8 cellular contexts compared by ENCODE assay signal in genomic region chr3:36908647-36909180, GRCh38. TPM values are rescaled to one million over a fixed set of nuclear protein-coding genes. Genes with fewer than 3 reads are reported as not detected.
DNase-seq lines count a peak whose midpoint lies in the region; ATAC-seq lines count a peak whose summit lies in the region.

No MANE protein-coding gene starts in this region.

- ATAC-seq in activated T-helper 17 cell treated with anti-CD3 and anti-CD28 coated beads, Interleukin-2, amount 50 U/mL, for 72 hours (replicated peaks) = no peak
- ATAC-seq in left lobe of liver (no peak), HG03354 (IDR thresholded peaks at IDR 0.05; ENCODE audit: poor library complexity, severe bottlenecking, unreplicated experiment) (no peak)

- POLR2A ChIA-PET in activated CD4-positive, alpha-beta T cell treated with anti-CD3 and anti-CD28 coated beads, Interleukin-2, amount 10 ng/mL, durations not matched to agents 7 days and 5 days (lab: Charles Lee) = interaction anchor here (0.5 kb wide), 1 partner anchor 32 kb away, joined by 3 read pairs; no protein-coding TSS in a partner anchor

- CTCF ChIA-PET in activated CD4-positive, alpha-beta T cell treated with anti-CD3 and anti-CD28 coated beads, Interleukin-2, amount 10 ng/mL, durations not matched to agents 7 days and 5 days (lab: Charles Lee) = interaction anchor here (1.0 to 2.6 kb wide), 4 partner anchors 10 to 32 kb away, joined by 3 to 9 read pairs (median 4); no protein-coding TSS in a partner anchor

- H3K4me1 Mint-ChIP-seq in activated CD4-positive, alpha-beta T cell treated with anti-CD3 and anti-CD28 coated beads, Interleukin-2, amount 10 ng/mL, durations not matched to agents 7 days and 5 days = peaks cover 67% of the 10 kb centered on the region
- H3K4me1 Mint-ChIP-seq in activated T-helper 17 cell treated with anti-CD3 and anti-CD28 coated beads, Interleukin-2, amount 50 U/mL, for 72 hours = peaks cover 48% of the 10 kb centered on the region

- H3K27ac Mint-ChIP-seq in activated CD4-positive, alpha-beta T cell treated with anti-CD3 and anti-CD28 coated beads, Interleukin-2, amount 10 ng/mL, durations not matched to agents 7 days and 5 days = peak overlapping the region; percentile 98
- H3K27ac Mint-ChIP-seq in activated T-helper 17 cell treated with anti-CD3 and anti-CD28 coated beads, Interleukin-2, amount 50 U/mL, for 72 hours = peak overlapping the region; percentile 93

- no peaks in the 10 kb centered on the region for H3K27me3 Mint-ChIP-seq in activated CD4-positive, alpha-beta T cell treated with anti-CD3 and anti-CD28 coated beads, Interleukin-2, amount 10 ng/mL, durations not matched to agents 7 days and 5 days
- H3K27me3 Mint-ChIP-seq in activated T-helper 17 cell treated with anti-CD3 and anti-CD28 coated beads, Interleukin-2, amount 50 U/mL, for 72 hours = no peaks in the 10 kb centered on the region

- H3K36me3 Mint-ChIP-seq in activated CD4-positive, alpha-beta T cell treated with anti-CD3 and anti-CD28 coated beads, Interleukin-2, amount 10 ng/mL, durations not matched to agents 7 days and 5 days (ENCODE audit: low read depth) = peaks cover 28% of the 10 kb centered on the region
- H3K36me3 Mint-ChIP-seq in activated T-helper 17 cell treated with anti-CD3 and anti-CD28 coated beads, Interleukin-2, amount 50 U/mL, for 72 hours (ENCODE audit: low read depth) = no peaks in the 10 kb centered on the region

- no peaks in the 10 kb centered on the region for H3K9me3 Mint-ChIP-seq in activated CD4-positive, alpha-beta T cell treated with anti-CD3 and anti-CD28 coated beads, Interleukin-2, amount 10 ng/mL, durations not matched to agents 7 days and 5 days
- no peaks in the 10 kb centered on the region for H3K9me3 Mint-ChIP-seq in activated T-helper 17 cell treated with anti-CD3 and anti-CD28 coated beads, Interleukin-2, amount 50 U/mL, for 72 hours

- peak overlapping the region; percentile 95 for H3K4me3 Mint-ChIP-seq in activated CD4-positive, alpha-beta T cell treated with anti-CD3 and anti-CD28 coated beads, Interleukin-2, amount 10 ng/mL, durations not matched to agents 7 days and 5 days
- H3K4me3 Mint-ChIP-seq in activated T-helper 17 cell treated with anti-CD3 and anti-CD28 coated beads, Interleukin-2, amount 50 U/mL, for 72 hours = peak overlapping the region; percentile 97

- H3K27ac ChIP-seq in temporal lobe (ENCODE audit: low read depth, low read length) = peak overlapping the region; percentile 72

- no peak for DNase-seq in activated CD4-positive, alpha-beta T cell treated with anti-CD3 and anti-CD28 coated beads, Interleukin-2, amount 10 ng/mL, durations not matched to agents 7 days and 5 days
- no peak for DNase-seq in activated CD4-positive, alpha-beta T cell treated with anti-CD3 and anti-CD28 coated beads, Interleukin-2, amount 50 U/mL, for 1 hour
- DNase-seq in left lobe of liver (ENCODE audit: low spot score) (peak; percentile 29), activated gamma-delta T cell (lab: John Stamatoyannopoulos, UW) (no peak)
- no peak for DNase-seq in stimulated activated CD4-positive, alpha-beta T cell treated with anti-CD3 and anti-CD28 coated beads, Interleukin-1b, Interleukin-23, amount 100 ng/mL, for 48 hours

RNA-seq across cellular contexts. Expression of gene TRANK1, which starts 36.1 kb away (rescaled TPM):
- 10 to 100 TPM; 84.3 to 93.1 TPM for total RNA-seq in activated CD4-positive, alpha-beta T cell treated with anti-CD3 and anti-CD28 coated beads, Interleukin-2, amount 10 ng/mL, durations not matched to agents 7 days and 5 days
- 10 to 100 TPM; 12.3 to 12.8 TPM for total RNA-seq in activated T-helper 17 cell treated with anti-CD3 and anti-CD28 coated beads, Interleukin-2, amount 50 U/mL, for 72 hours
- total RNA-seq in left lobe of liver (27.1 TPM), temporal lobe (8.1 TPM)
